Comparison of ENCODE assay signal across 8 cellular contexts in genomic region chr3:48472923-48473616, GRCh38. TPM values are rescaled to one million over a fixed set of nuclear protein-coding genes. Genes with fewer than 3 reads are reported as not detected.
DNase-seq lines count a peak whose midpoint lies in the region; ATAC-seq and TF ChIP-seq lines count a peak whose summit lies in the region.

No MANE protein-coding gene starts in this region.

- H3K27me3 ChIP-seq in KMS-11 (ENCODE audit: insufficient read depth, low read depth), result no peaks in the 10 kb centered on the region
- H3K27me3 ChIP-seq in foreskin keratinocyte, result no peaks in the 10 kb centered on the region
- H3K27me3 ChIP-seq in stomach, result no peaks in the 10 kb centered on the region

- ATAC-seq in GM21786 (IDR thresholded peaks at IDR 0.05; ENCODE audit: unreplicated experiment) (peak; percentile 78), foreskin keratinocyte (peak; percentile 82)

- H3K36me3 ChIP-seq in KMS-11 (ENCODE audit: insufficient read depth), result no peaks in the 10 kb centered on the region
- H3K36me3 ChIP-seq in stomach, result peaks cover 16 to 53% (median 37%) of the 10 kb centered on the region in 4 donors

- peaks cover 14% of the 10 kb centered on the region; the same call in 1 of the 2 replicates for H3K79me2 ChIP-seq in KMS-11 (ENCODE audit: insufficient read depth, low read depth)

- H3K27ac Mint-ChIP-seq in neural crest cell (ENCODE audit: unreplicated experiment), result peak overlapping the region; percentile 98

- intact Hi-C loops in stomach (cut with DNase I; ENCODE audit: low total_unique reads), result no loop called here

- peak overlapping the region; percentile 62 for H2AFZ ChIP-seq in KMS-11 (ENCODE audit: low read depth)

- 0 out of 2 replicates have a peak, but pooled peaks have one; percentile 21 for TF ChIP-seq CTCF in KMS-11 (conservative IDR thresholded peaks at IDR 0.05; ENCODE audit: low read depth, low read length)
- TF ChIP-seq CTCF in foreskin keratinocyte (conservative IDR thresholded peaks at IDR 0.05), result peak; percentile 53
- peak; percentile 61 for TF ChIP-seq CTCF in neural crest cell (conservative IDR thresholded peaks at IDR 0.05)
- TF ChIP-seq CTCF in stomach (IDR thresholded peaks at IDR 0.05), result peak in 2 of 7 experiments; percentile 17 to 37

- DNase-seq in EL, result peak; percentile 98
- peak; percentile 80 to 85 for DNase-seq in SHP77 (lab: John Stamatoyannopoulos, UW)
- peak; percentile 77 for DNase-seq in activated gamma-delta T cell (lab: John Stamatoyannopoulos, UW)
- DNase-seq in foreskin keratinocyte, result peak; percentile 85 to 92
- DNase-seq in neural crest cell (ENCODE audit: low read depth, low spot score), result peak; percentile 84
- DNase-seq in stomach, result peak; percentile 94

- H3K9me3 Mint-ChIP-seq in neural crest cell, result no peaks in the 10 kb centered on the region

- H3K27me3 Mint-ChIP-seq in neural crest cell (ENCODE audit: low read depth), result no peaks in the 10 kb centered on the region

- H3K4me3 Mint-ChIP-seq in neural crest cell, result peak overlapping the region; percentile 94

- peak in 1 of 4 donors; percentile 55 for TF ChIP-seq POLR2A in stomach (IDR thresholded peaks at IDR 0.05)

- H3K36me3 Mint-ChIP-seq in neural crest cell (ENCODE audit: low read depth), result no peaks in the 10 kb centered on the region

- whole genome bisulfite sequencing in stomach, 5 donors, result 1 to 3% (median 2%) methylated on average over 17 of the region's 17 CpGs

- H3K4me2 ChIP-seq in KMS-11, result peak overlapping the region; percentile 84

- H3K9ac ChIP-seq in KMS-11, result peak overlapping the region; percentile 69

- H3K4me1 ChIP-seq in KMS-11 (ENCODE audit: low read depth, poor library complexity, severe bottlenecking) (peaks cover 39% of the 10 kb centered on the region), foreskin keratinocyte (peaks cover 13% of the 10 kb centered on the region), stomach (peaks cover 30 to 53% (median 52%) of the 10 kb centered on the region in 4 donors)

- TF ChIP-seq EP300 in stomach (IDR thresholded peaks at IDR 0.05), result no peak

- H4K20me1 ChIP-seq in KMS-11 (ENCODE audit: insufficient read depth), result no peaks in the 10 kb centered on the region

- H3K27ac ChIP-seq in KMS-11, result peak overlapping the region; percentile 92
- peak overlapping the region; percentile 93 for H3K27ac ChIP-seq in foreskin keratinocyte
- H3K27ac ChIP-seq in stomach, result peak overlapping the region; percentile 89 to 100 (median 95)

- no peaks in the 10 kb centered on the region for H3K9me3 ChIP-seq in stomach

- peaks cover 33% of the 10 kb centered on the region for H3K4me1 Mint-ChIP-seq in neural crest cell

- no peak overlapping the region for H3K4me3 ChIP-seq in KMS-11 (IDR thresholded peaks at IDR 0.05; ENCODE audit: insufficient read depth, low read depth, low read length)
- peak overlapping the region; percentile 52 to 73 (median 60) for H3K4me3 ChIP-seq in stomach

RNA-seq across cellular contexts. Expression of gene ATRIP, which starts 26.5 kb away (rescaled TPM):
- 11.6 and 14.4 TPM in 2 replicates for total RNA-seq in foreskin keratinocyte
- 9.2 and 11.4 TPM in 2 replicates for polyA plus RNA-seq in foreskin keratinocyte
- total RNA-seq in neural crest cell, result 21.8 and 22.1 TPM in 2 replicates
- 10 to 100 TPM in 2 of 5 donors, 1 to 10 TPM in 3; 2.3 to 34.4 (median 5.5) TPM for total RNA-seq in stomach
- polyA plus RNA-seq in stomach, result 1 to 10 TPM; 2.9 to 5.8 (median 3.2) TPM

RNA-seq across cellular contexts. Expression of gene SHISA5, which starts 30.9 kb away (rescaled TPM):
- total RNA-seq in foreskin keratinocyte, result 262 and 284 TPM in 2 replicates
- 280 TPM in 2 replicates for polyA plus RNA-seq in foreskin keratinocyte
- 117 and 124 TPM in 2 replicates for total RNA-seq in neural crest cell
- 100 to 1,000 TPM in 1 of 5 donors, 10 to 100 TPM in 4; 43.4 to 182 (median 51.8) TPM for total RNA-seq in stomach
- polyA plus RNA-seq in stomach, result 100 to 1,000 TPM in 1 of 3 donors, 10 to 100 TPM in 2; 57.5 to 116 (median 58.7) TPM

RNA-seq across cellular contexts. Expression of gene TMA7, which starts 33.0 kb away (rescaled TPM):
- 376 and 417 TPM in 2 replicates for total RNA-seq in foreskin keratinocyte
- 616 and 663 TPM in 2 replicates for polyA plus RNA-seq in foreskin keratinocyte
- 309 and 318 TPM in 2 replicates for total RNA-seq in neural crest cell
- total RNA-seq in stomach, result 100 to 1,000 TPM; 107 to 298 (median 230) TPM
- polyA plus RNA-seq in stomach, result 100 to 1,000 TPM; 644 to 702 (median 660) TPM

RNA-seq across cellular contexts. Expression of gene CCDC51, which starts 33.2 kb away (rescaled TPM):
- total RNA-seq in foreskin keratinocyte (30.3 and 31.1 TPM in 2 replicates), neural crest cell (12.4 TPM in 2 replicates), stomach (10 to 100 TPM in 1 of 5 donors, 1 to 10 TPM in 4; 1.8 to 12.5 (median 7.1) TPM)
- polyA plus RNA-seq in foreskin keratinocyte (29.5 and 33.2 TPM in 2 replicates), stomach (10 to 100 TPM in 1 of 3 donors, 1 to 10 TPM in 2; 6.0 to 10.3 (median 9.5) TPM)

RNA-seq across cellular contexts. Expression of gene PLXNB1, which starts 43.2 kb away (rescaled TPM):
- 67.8 and 73.4 TPM in 2 replicates for total RNA-seq in foreskin keratinocyte
- 40.1 and 40.6 TPM in 2 replicates for polyA plus RNA-seq in foreskin keratinocyte
- 161 and 180 TPM in 2 replicates for total RNA-seq in neural crest cell
- total RNA-seq in stomach, result 100 to 1,000 TPM in 4 of 5 donors, 10 to 100 TPM in 1; 86.7 to 874 (median 314) TPM
- polyA plus RNA-seq in stomach, result 100 to 1,000 TPM in 1 of 3 donors, 10 to 100 TPM in 2; 13.9 to 157 (median 45.0) TPM
